16 cellular contexts compared by ENCODE assay signal in genomic region chr2:64210816-64211215, GRCh38.
DNase-seq lines count a peak whose midpoint lies in the region; ATAC-seq and TF ChIP-seq lines count a peak whose summit lies in the region.
"Had no signal": no experiment of that assay in that cellular context is flagged by ENCODE, and none has a peak within 500 bp of the region (broad histone marks: within the 10 kb centered on the region; RNA-seq: fewer than 3 reads in every experiment).

No MANE protein-coding gene starts in this region.

- H3K36me3 Mint-ChIP-seq in activated CD4-positive, alpha-beta T cell treated with anti-CD3 and anti-CD28 coated beads, Interleukin-2, amount 10 ng/mL, durations not matched to agents 7 days and 5 days (ENCODE audit: low read depth), result peaks cover 12% of the 10 kb centered on the region
- H3K36me3 Mint-ChIP-seq: CD8-positive, alpha-beta memory T cell had no signal

- H3K9me3 ChIP-seq in OCI-LY1 (ENCODE audit: low read length) (no peaks in the 10 kb centered on the region), GM23248 (ENCODE audit: low read depth) (no peaks in the 10 kb centered on the region)
- H3K9me3 ChIP-seq: Peyer's patch had no signal

- POLR2A ChIA-PET in activated CD4-positive, alpha-beta T cell treated with anti-CD3 and anti-CD28 coated beads, Interleukin-2, amount 10 ng/mL, durations not matched to agents 7 days and 5 days (lab: Charles Lee), result no interaction called here

- no peak for ATAC-seq in HG02798 (IDR thresholded peaks at IDR 0.05; ENCODE audit: poor library complexity, unreplicated experiment)

- H3K79me2 ChIP-seq in OCI-LY1 (ENCODE audit: insufficient read depth, low read length) (no peaks in the 10 kb centered on the region), GM23248 (ENCODE audit: insufficient read depth) (no peaks in the 10 kb centered on the region)

- DNase-seq in activated CD4-positive, alpha-beta T cell treated with anti-CD3 and anti-CD28 coated beads, Interleukin-2, amount 10 ng/mL, durations not matched to agents 7 days and 5 days, result no peak
- DNase-seq in activated CD4-positive, alpha-beta T cell treated with anti-CD3 and anti-CD28 coated beads for 1 hour, result no peak
- DNase-seq in epithelial cell of prostate (ENCODE audit: low read depth, low spot score) (peak; percentile 97), SIG-M5 (lab: John Stamatoyannopoulos, UW) (no peak), GM23248 (no peak)
- DNase-seq: aorta; CD8-positive, alpha-beta memory T cell; mesendoderm; NCI-H2081; NCI-H774; stimulated activated naive CD4-positive, alpha-beta T cell; WERI-Rb-1 had no signal

- H3K9me3 Mint-ChIP-seq in activated CD4-positive, alpha-beta T cell treated with anti-CD3 and anti-CD28 coated beads, Interleukin-2, amount 10 ng/mL, durations not matched to agents 7 days and 5 days, result no peaks in the 10 kb centered on the region
- H3K9me3 Mint-ChIP-seq: CD8-positive, alpha-beta memory T cell had no signal

- no peak for TF ChIP-seq CTCF in OCI-LY1 (IDR thresholded peaks at IDR 0.05; ENCODE audit: low read length)

- H3K27ac ChIP-seq in OCI-LY1 (ENCODE audit: low read depth, low read length, poor library complexity, severe bottlenecking) (peak overlapping the region; percentile 3), epithelial cell of prostate (peak overlapping the region; percentile 97), skin epidermis (peak overlapping the region in 16 of 21 experiments; percentile 22 to 82 (median 58)), GM23248 (no peak overlapping the region)
- H3K27ac ChIP-seq: WERI-Rb-1 had no signal

- no peak overlapping the region for H2AFZ ChIP-seq in OCI-LY1 (ENCODE audit: low read length)
- H2AFZ ChIP-seq in GM23248, result no peak overlapping the region

- in situ Hi-C loops in GM23248 (cut with MboI), result no loop called here

- H3K27ac Mint-ChIP-seq in activated CD4-positive, alpha-beta T cell treated with anti-CD3 and anti-CD28 coated beads, Interleukin-2, amount 10 ng/mL, durations not matched to agents 7 days and 5 days, result peak overlapping the region; percentile 21

- CTCF ChIA-PET in activated CD4-positive, alpha-beta T cell treated with anti-CD3 and anti-CD28 coated beads, Interleukin-2, amount 10 ng/mL, durations not matched to agents 7 days and 5 days (lab: Charles Lee), result interaction anchor here (0.5 to 1.1 kb wide), 3 partner anchors 9 to 63 kb away, joined by 3 read pairs; no protein-coding TSS in a partner anchor

- no peak overlapping the region for H3K4me2 ChIP-seq in OCI-LY1 (ENCODE audit: low read length)
- H3K4me2 ChIP-seq in GM23248 (ENCODE audit: unreplicated experiment), result no peak overlapping the region

- H3K4me1 ChIP-seq in OCI-LY1 (ENCODE audit: insufficient read depth, low read length, severe bottlenecking) (peaks cover 53% of the 10 kb centered on the region), GM23248 (ENCODE audit: insufficient read depth) (no peaks in the 10 kb centered on the region; the same call in 1 of the 2 replicates)

- no peaks in the 10 kb centered on the region for H3K27me3 Mint-ChIP-seq in activated CD4-positive, alpha-beta T cell treated with anti-CD3 and anti-CD28 coated beads, Interleukin-2, amount 10 ng/mL, durations not matched to agents 7 days and 5 days
- H3K27me3 Mint-ChIP-seq: CD8-positive, alpha-beta memory T cell had no signal

- H3F3A ChIP-seq in OCI-LY1 (ENCODE audit: insufficient read depth, low read length), result peaks cover 8% of the 10 kb centered on the region; the same call in 1 of the 2 replicates
- H3F3A ChIP-seq in GM23248 (ENCODE audit: insufficient read depth), result 0 out of 2 replicates have a peak, but pooled peaks cover 5% of the 10 kb centered on the region

- H3K4me3 ChIP-seq in OCI-LY1 (ENCODE audit: low read depth, low read length, poor library complexity, severe bottlenecking) (no peak overlapping the region), skin epidermis (no peak overlapping the region), GM23248 (no peak overlapping the region)
- H3K4me3 ChIP-seq: Peyer's patch had no signal

- 81 to 84% methylated on average over 3 of the region's 3 CpGs for WGBS in GM23248 (ENCODE audit: low coverage in 1 of 2, low lambda C conversion rate in 2 of 2, missing lambda C conversion rate in 2 of 2), 2 experiments

- peaks cover 55% of the 10 kb centered on the region for H3K4me1 Mint-ChIP-seq in activated CD4-positive, alpha-beta T cell treated with anti-CD3 and anti-CD28 coated beads, Interleukin-2, amount 10 ng/mL, durations not matched to agents 7 days and 5 days

- no peaks in the 10 kb centered on the region for H4K20me1 ChIP-seq in OCI-LY1 (ENCODE audit: insufficient read depth, low read length)
- H4K20me1 ChIP-seq in GM23248 (ENCODE audit: insufficient read depth), result no peaks in the 10 kb centered on the region

- H3K27me3 ChIP-seq in OCI-LY1 (ENCODE audit: insufficient read depth, low read length) (no peaks in the 10 kb centered on the region), GM23248 (replicated peaks; ENCODE audit: insufficient read depth) (0 out of 2 replicates have a peak, but pooled peaks cover 3% of the 10 kb centered on the region)
- H3K27me3 ChIP-seq: Peyer's patch had no signal

- H3K9me2 ChIP-seq in OCI-LY1 (ENCODE audit: low read depth, low read length) (no peaks in the 10 kb centered on the region), GM23248 (ENCODE audit: insufficient read depth) (no peaks in the 10 kb centered on the region)

- H3K9ac ChIP-seq in OCI-LY1 (ENCODE audit: low read length) (no peak overlapping the region), GM23248 (no peak overlapping the region)

- H3K36me3 ChIP-seq in OCI-LY1 (ENCODE audit: insufficient read depth, low read length) (no peaks in the 10 kb centered on the region), GM23248 (ENCODE audit: low read depth) (no peaks in the 10 kb centered on the region)
- H3K36me3 ChIP-seq: Peyer's patch, WERI-Rb-1 had no signal

- no peak overlapping the region for H3K4me3 Mint-ChIP-seq in activated CD4-positive, alpha-beta T cell treated with anti-CD3 and anti-CD28 coated beads, Interleukin-2, amount 10 ng/mL, durations not matched to agents 7 days and 5 days
- H3K4me3 Mint-ChIP-seq: CD8-positive, alpha-beta memory T cell had no signal
